10 cellular contexts compared by ENCODE assay signal in the genomic region with DNA sequence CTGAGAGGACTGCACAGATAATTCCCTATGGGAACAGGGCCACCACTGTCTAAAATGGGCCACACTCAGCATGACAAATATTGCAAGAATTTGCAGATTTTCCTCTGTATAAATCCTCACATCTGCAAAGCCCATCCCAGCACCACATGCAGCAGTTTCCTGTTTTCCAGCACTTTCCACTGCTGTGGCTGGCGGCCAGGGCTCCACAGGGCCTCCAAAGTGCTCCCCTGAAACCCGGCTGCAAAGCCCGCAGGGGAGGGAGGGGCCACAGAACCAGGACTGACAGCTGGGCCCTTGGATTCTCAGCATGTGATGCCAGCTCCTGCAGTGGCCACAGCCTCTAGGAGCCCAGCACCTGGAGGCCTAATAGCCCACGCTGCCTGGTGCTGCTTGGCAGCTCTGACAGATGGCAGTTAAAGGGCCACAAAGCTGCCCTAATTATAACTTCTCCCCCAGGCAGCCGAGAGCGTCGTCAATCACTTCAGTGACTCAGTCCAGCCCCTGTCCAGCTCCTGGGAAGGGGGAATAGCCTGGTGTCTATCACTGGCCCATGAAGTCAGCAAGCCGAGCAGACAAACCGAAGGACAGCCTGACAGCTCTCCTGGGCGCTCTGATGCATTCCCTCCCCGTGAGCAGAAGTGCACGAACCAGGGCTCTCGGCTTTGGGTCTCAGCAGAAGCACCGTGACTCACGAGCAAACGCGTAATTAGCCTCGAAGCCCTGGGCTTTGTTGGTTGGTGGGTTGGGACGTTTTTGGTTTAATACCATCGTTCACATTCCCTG. TPM values are rescaled to one million over a fixed set of nuclear protein-coding genes. Genes with fewer than 3 reads are reported as not detected.
DNase-seq lines count a peak whose midpoint lies in the region; ATAC-seq, FAIRE-seq and TF ChIP-seq lines count a peak whose summit lies in the region.
"Had no signal": no experiment of that assay in that cellular context is flagged by ENCODE, and none has a peak within 500 bp of the region (broad histone marks: within the 10 kb centered on the region; RNA-seq: fewer than 3 reads in every experiment).

No MANE protein-coding gene starts in this region.

- WGBS in GM23248 (ENCODE audit: low coverage in 1 of 2, low lambda C conversion rate in 2 of 2, missing lambda C conversion rate in 2 of 2), 2 experiments: 6% methylated on average over 20 of the region's 20 CpGs
- 66% methylated on average over 20 of the region's 20 CpGs; no CpG with 5 or more reads in 1 of the 2 experiments for WGBS in H1 (ENCODE audit: extremely low coverage in 1 of 2, insufficient coverage in 1 of 2, insufficient read length in 1 of 2, insufficient replicate concordance in 2 of 2, low coverage in 1 of 2, low lambda C conversion rate in 2 of 2, missing lambda C conversion rate in 1 of 2), 2 experiments
- 65% methylated on average over 20 of the region's 20 CpGs for WGBS in prostate gland

- H3K27ac Mint-ChIP-seq in osteocyte (ENCODE audit: unreplicated experiment): peak overlapping the region; percentile 31

- H3K4me1 ChIP-seq in GM23248 (ENCODE audit: insufficient read depth): peaks cover 38% of the 10 kb centered on the region
- peaks cover 2 to 15% (median 9%) of the 10 kb centered on the region in 4 experiments for H3K4me1 ChIP-seq in H1 (replicated peaks in 1 of 4; ENCODE audit: control insufficient read depth in 3 of 4, insufficient read depth in 4 of 4, low read length in 3 of 4)
- H3K4me1 ChIP-seq in prostate gland (replicated peaks): no peaks in the 10 kb centered on the region

- TF ChIP-seq POLR2A in H1 (IDR thresholded peaks at IDR 0.05; ENCODE audit: control extremely low read depth in 1 of 2, low read depth in 2 of 2, low read length in 2 of 2) (no peak), prostate gland (IDR thresholded peaks at IDR 0.05) (no peak)

- H3K79me2 ChIP-seq in GM23248 (ENCODE audit: insufficient read depth) (no peaks in the 10 kb centered on the region), H1 (ENCODE audit: control insufficient read depth in 1 of 2, insufficient read depth in 2 of 2, low read length in 2 of 2) (no peaks in the 10 kb centered on the region)

- H3K27me3 ChIP-seq in GM23248 (replicated peaks; ENCODE audit: insufficient read depth) (no peaks in the 10 kb centered on the region), H1 (replicated peaks in 1 of 4; ENCODE audit: control insufficient read depth in 3 of 4, extremely low read depth in 1 of 4, insufficient read depth in 3 of 4, low read length in 3 of 4) (peaks cover 0 to 8% (median 3%) of the 10 kb centered on the region in 4 experiments; a peak in 4 of 7 replicates), prostate gland (replicated peaks; ENCODE audit: insufficient read depth) (peaks cover 8% of the 10 kb centered on the region)

- peaks cover 41% of the 10 kb centered on the region for H3K4me1 Mint-ChIP-seq in osteocyte (ENCODE audit: unreplicated experiment)

- peaks cover 1% of the 10 kb centered on the region; the same call in 1 of the 2 replicates for H3K23me2 ChIP-seq in H1 (ENCODE audit: low read depth, low read length)

- no peak overlapping the region; the same call in 1 of the 2 replicates for H4K8ac ChIP-seq in H1 (ENCODE audit: extremely low read depth, insufficient read depth, low read length)

- no peak for ATAC-seq in GM21360 (IDR thresholded peaks at IDR 0.05; ENCODE audit: unreplicated experiment)

- 0 out of 2 replicates have a peak overlapping the region, but pooled peaks have one; percentile 46 for H2BK15ac ChIP-seq in H1 (ENCODE audit: low read length)

- no peak overlapping the region for H3K23ac ChIP-seq in H1 (ENCODE audit: insufficient read length)

- H3F3A ChIP-seq in GM23248 (ENCODE audit: insufficient read depth): peaks cover 20% of the 10 kb centered on the region

- no peak overlapping the region for H2BK12ac ChIP-seq in H1 (ENCODE audit: low read depth, low read length)

- FAIRE-seq in H1 (lab: Jason Lieb, UNC): no peak
- FAIRE-seq: GM18507 had no signal

- H3K36me3 ChIP-seq in GM23248 (ENCODE audit: low read depth) (no peaks in the 10 kb centered on the region), H1 (ENCODE audit: control insufficient read depth in 2 of 4, insufficient read depth in 4 of 4, low read length in 3 of 4) (no peaks in the 10 kb centered on the region), prostate gland (no peaks in the 10 kb centered on the region)

- CTCF ChIA-PET in H1 (lab: Charles Lee; ENCODE audit: partially characterized antibody): interaction anchor here (0.6 to 18.9 kb wide), 7 partner anchors 11 to 642 kb away, joined by 3 to 344 read pairs (median 3); no protein-coding TSS in a partner anchor

- H4K5ac ChIP-seq in H1 (ENCODE audit: insufficient read length, low read depth, low read length): no peak overlapping the region

- no peak for TF ChIP-seq EP300 in H1 (IDR thresholded peaks at IDR 0.05; ENCODE audit: borderline replicate concordance in 1 of 2, low read depth in 2 of 2, low read length in 2 of 2)

- peak overlapping the region; percentile 34; the same call in 1 of the 2 replicates for H2AFZ ChIP-seq in GM23248
- no peak overlapping the region for H2AFZ ChIP-seq in H1 (ENCODE audit: low read length)

- H2BK20ac ChIP-seq in H1 (ENCODE audit: low read length): no peak overlapping the region

- H3K18ac ChIP-seq in H1 (ENCODE audit: extremely low read depth, low read length): no peak overlapping the region

- no peak overlapping the region for H3K4me3 Mint-ChIP-seq in osteocyte (ENCODE audit: unreplicated experiment)

- intact Hi-C loops in prostate gland (cut with DNase I): no loop called here

- H4K91ac ChIP-seq in H1 (replicated peaks; ENCODE audit: insufficient read length, low read length): no peak overlapping the region

- no peaks in the 10 kb centered on the region for H3K79me1 ChIP-seq in H1 (ENCODE audit: low read depth, low read length)

- H4K20me1 ChIP-seq in GM23248 (ENCODE audit: insufficient read depth) (no peaks in the 10 kb centered on the region), H1 (replicated peaks in 1 of 2; ENCODE audit: control insufficient read depth in 1 of 2, insufficient read depth in 2 of 2, low read length in 2 of 2) (no peaks in the 10 kb centered on the region)

- H3K4ac ChIP-seq in H1 (replicated peaks; ENCODE audit: insufficient read length, low read depth, low read length): no peak overlapping the region

- no peak overlapping the region for H2BK5ac ChIP-seq in H1 (ENCODE audit: low read depth, low read length)

- H3K27ac ChIP-seq in GM23248 (peak overlapping the region; percentile 67), H1 (ENCODE audit: low read depth, low read length) (no peak overlapping the region), prostate gland (no peak overlapping the region)

- TF ChIP-seq CTCF in H1 (IDR thresholded peaks at IDR 0.05; ENCODE audit: control extremely low read depth in 1 of 3, insufficient read depth in 1 of 3, low read depth in 1 of 3, low read length in 3 of 3): no peak
- no peak for TF ChIP-seq CTCF in osteocyte (IDR thresholded peaks at IDR 0.05)
- no peak for TF ChIP-seq CTCF in prostate gland (IDR thresholded peaks at IDR 0.05)

- no peak overlapping the region for H2AK5ac ChIP-seq in H1 (ENCODE audit: low read depth, low read length)

- H3K27me3 Mint-ChIP-seq in osteocyte (ENCODE audit: unreplicated experiment): peaks cover 21% of the 10 kb centered on the region

- H3K9ac ChIP-seq in GM23248 (peak overlapping the region; percentile 49), H1 (replicated peaks in 1 of 4; ENCODE audit: extremely low read depth in 1 of 4, low read depth in 3 of 4, low read length in 3 of 4) (no peak overlapping the region)

- H2BK120ac ChIP-seq in H1 (replicated peaks; ENCODE audit: low read depth, low read length): no peak overlapping the region

- H3K36me3 Mint-ChIP-seq in osteocyte (ENCODE audit: unreplicated experiment): no peaks in the 10 kb centered on the region

- H3K4me3 ChIP-seq in GM23248 (no peak overlapping the region), H1 (ENCODE audit: extremely low read depth in 1 of 4, insufficient read depth in 2 of 4, low read depth in 3 of 4, low read length in 4 of 4) (no peak overlapping the region), prostate gland (no peak overlapping the region)

- no peaks in the 10 kb centered on the region for H3K9me2 ChIP-seq in GM23248 (ENCODE audit: insufficient read depth)

- no peak for TF ChIP-seq RAD21 in H1 (IDR thresholded peaks at IDR 0.05 in 1 of 2, conservative IDR thresholded peaks at IDR 0.05 in 1 of 2; ENCODE audit: low read depth in 2 of 2, low read length in 2 of 2)

- no peak overlapping the region for H3K14ac ChIP-seq in H1 (ENCODE audit: insufficient read length)

- POLR2A ChIA-PET in H1 (lab: Charles Lee; ENCODE audit: partially characterized antibody): interaction anchor here (1.3 to 1.5 kb wide), 2 partner anchors 32 to 34 kb away, joined by 3 to 4 read pairs; no protein-coding TSS in a partner anchor

- H3K9me3 ChIP-seq in GM23248 (ENCODE audit: low read depth): no peaks in the 10 kb centered on the region
- no peaks in the 10 kb centered on the region; a peak in 1 of 4 replicates for H3K9me3 ChIP-seq in H1 (ENCODE audit: insufficient read depth in 2 of 2, low read depth in 1 of 2, low read length in 1 of 2)
- no peaks in the 10 kb centered on the region for H3K9me3 ChIP-seq in prostate gland

- in situ Hi-C loops in GM23248 (cut with MboI): no loop called here

- H3K4me2 ChIP-seq in GM23248 (ENCODE audit: unreplicated experiment) (peak overlapping the region; percentile 61), H1 (ENCODE audit: insufficient read depth in 1 of 2, low read depth in 2 of 2, low read length in 2 of 2) (no peak overlapping the region)

- no peak overlapping the region for H3K56ac ChIP-seq in H1 (replicated peaks; ENCODE audit: insufficient read length, low read depth, low read length)

- DNase-seq in GM23248 (peak; percentile 89), NCI-H2227 (lab: John Stamatoyannopoulos, UW; ENCODE audit: unreplicated experiment) (peak; percentile 85), H1 (ENCODE audit: low read depth in 1 of 2, low spot score in 2 of 2) (no peak), osteocyte (ENCODE audit: extremely low spot score, unreplicated experiment) (peak; percentile 95), prostate gland (ENCODE audit: low spot score) (no peak)
- DNase-seq in activated CD8-positive, alpha-beta memory T cell treated with anti-CD3 and anti-CD28 coated beads for 24 hours: no peak
- no peak for DNase-seq in stimulated activated CD4-positive, alpha-beta T cell treated with anti-CD3 and anti-CD28 coated beads, Interleukin-1b, Interleukin-23, amount 100 ng/mL, for 48 hours

- no peaks in the 10 kb centered on the region for H3K9me3 Mint-ChIP-seq in osteocyte (ENCODE audit: unreplicated experiment)

RNA-seq across cellular contexts. Expression of gene LRRC15, which starts 4.7 kb away (rescaled TPM):
- 16.4 and 24.2 TPM in 2 replicates for total RNA-seq in GM23248 (2014; rRNA removed; shearing (Covaris generic))
- polyA plus RNA-seq in GM23248 (2016; fragmentation: Nextera tagmentation; extraction: Ambion mirVana): 20.9 and 21.2 TPM in 2 replicates
- total RNA-seq in H1 (2021; fragmentation: NEBNext Ultra II Directional; extraction: Animal tissue kit (Norgen Biotek cat#: 25700)): 0.37 and 0.40 TPM in 2 replicates
- 0.15 and 0.17 TPM in 2 replicates for polyA plus RNA-seq in H1 (2011; rRNA removed)
- polyA plus RNA-seq in H1 (2011; cell fraction: cytosol; rRNA removed): 0.08 TPM
- polyA plus RNA-seq in H1 (2011; cell fraction: nucleus; rRNA removed): 0.19 TPM
- polyA plus RNA-seq in H1 (2012, experiment 1 of 2): 0.11 to 0.16 TPM (median 0.16 TPM) in 3 of 4 replicates, not detected in the other
- polyA plus RNA-seq in H1 (2012, experiment 2 of 2): 0.07 TPM
- polyA plus RNA-seq in H1 (2013, experiment 1 of 2): 0.34 TPM
- 0.42 TPM for polyA plus RNA-seq in H1 (2013, experiment 2 of 2)
- 0.17 and 0.32 TPM in 2 replicates for polyA minus RNA-seq in H1 (2011; rRNA and poly(A)+ RNA removed)
- not detected for polyA minus RNA-seq in H1 (2011; cell fraction: cytosol; rRNA and poly(A)+ RNA removed)
- polyA minus RNA-seq in H1 (2011; cell fraction: nucleus; rRNA and poly(A)+ RNA removed): 0.10 TPM
- total RNA-seq in osteocyte: 0.18 and 0.27 TPM in 2 replicates
- 1 to 10 TPM in 1 of 2 donors, not detected in 1; 1.1 TPM for total RNA-seq in prostate gland
- total RNA-seq: renal cortical epithelial cell had no signal

RNA-seq across cellular contexts. Expression of gene CPN2, which starts 13.7 kb away (rescaled TPM):
- total RNA-seq in GM23248 (2014; rRNA removed; shearing (Covaris generic)): not detected in 2 replicates
- polyA plus RNA-seq in GM23248 (2016; fragmentation: Nextera tagmentation; extraction: Ambion mirVana): not detected in 2 replicates
- total RNA-seq in H1 (2021; fragmentation: NEBNext Ultra II Directional; extraction: Animal tissue kit (Norgen Biotek cat#: 25700)): not detected in 2 replicates
- polyA plus RNA-seq in H1 (2011; rRNA removed): 0.03 TPM in 1 of 2 replicates, not detected in the other
- polyA plus RNA-seq in H1 (2011; cell fraction: cytosol; rRNA removed): not detected
- not detected for polyA plus RNA-seq in H1 (2011; cell fraction: nucleus; rRNA removed)
- polyA plus RNA-seq in H1 (2012, experiment 1 of 2): 0.12 TPM in 1 of 4 replicates, not detected in the others
- not detected for polyA plus RNA-seq in H1 (2012, experiment 2 of 2)
- 0.02 TPM for polyA plus RNA-seq in H1 (2013, experiment 1 of 2)
- 0.02 TPM for polyA plus RNA-seq in H1 (2013, experiment 2 of 2)
- not detected in 2 replicates for polyA minus RNA-seq in H1 (2011; rRNA and poly(A)+ RNA removed)
- polyA minus RNA-seq in H1 (2011; cell fraction: cytosol; rRNA and poly(A)+ RNA removed): not detected
- polyA minus RNA-seq in H1 (2011; cell fraction: nucleus; rRNA and poly(A)+ RNA removed): not detected
- not detected in 2 replicates for total RNA-seq in osteocyte
- total RNA-seq in prostate gland: 1 to 10 TPM in 1 of 2 donors, not detected in 1; 1.3 TPM

RNA-seq across cellular contexts. Expression of gene GP5, which starts 34.2 kb away (rescaled TPM):
- 0.11 TPM in 1 of 2 replicates, not detected in the other for total RNA-seq in GM23248 (2014; rRNA removed; shearing (Covaris generic))
- polyA plus RNA-seq in GM23248 (2016; fragmentation: Nextera tagmentation; extraction: Ambion mirVana) (not detected in 2 replicates), H1 (2011; rRNA removed) (0.05 and 0.14 TPM in 2 replicates)
- total RNA-seq in H1 (2021; fragmentation: NEBNext Ultra II Directional; extraction: Animal tissue kit (Norgen Biotek cat#: 25700)): 0.10 and 0.13 TPM in 2 replicates
- 0.05 TPM for polyA plus RNA-seq in H1 (2011; cell fraction: cytosol; rRNA removed)
- 0.06 TPM for polyA plus RNA-seq in H1 (2011; cell fraction: nucleus; rRNA removed)
- polyA plus RNA-seq in H1 (2012, experiment 1 of 2): 0.05 to 0.10 TPM (median 0.07 TPM) in 3 of 4 replicates, not detected in the other
- 0.09 TPM for polyA plus RNA-seq in H1 (2012, experiment 2 of 2)
- 0.04 TPM for polyA plus RNA-seq in H1 (2013, experiment 1 of 2)
- 0.02 TPM for polyA plus RNA-seq in H1 (2013, experiment 2 of 2)
- polyA minus RNA-seq in H1 (2011; rRNA and poly(A)+ RNA removed): 0.07 and 0.13 TPM in 2 replicates
- polyA minus RNA-seq in H1 (2011; cell fraction: cytosol; rRNA and poly(A)+ RNA removed): not detected
- 0.20 TPM for polyA minus RNA-seq in H1 (2011; cell fraction: nucleus; rRNA and poly(A)+ RNA removed)
- total RNA-seq in osteocyte (0.10 TPM in 1 of 2 replicates, not detected in the other), prostate gland (not detected)

Comparison
In these comparisons a context has a peak if more than half of its experiments do, and no peak if none do; other contexts are left out.
1. DNase-seq: peak in GM23248 (single experiment), NCI-H2227 (single experiment) and osteocyte (single experiment); none in H1 (0 of 2), activated CD8-positive, alpha-beta memory T cell treated with anti-CD3 and anti-CD28 coated beads for 24 hours (single experiment), prostate gland (single experiment) and stimulated activated CD4-positive, alpha-beta T cell treated with anti-CD3 and anti-CD28 coated beads, Interleukin-1b, Interleukin-23, amount 100 ng/mL, for 48 hours (single experiment).